In the genomic region with DNA sequence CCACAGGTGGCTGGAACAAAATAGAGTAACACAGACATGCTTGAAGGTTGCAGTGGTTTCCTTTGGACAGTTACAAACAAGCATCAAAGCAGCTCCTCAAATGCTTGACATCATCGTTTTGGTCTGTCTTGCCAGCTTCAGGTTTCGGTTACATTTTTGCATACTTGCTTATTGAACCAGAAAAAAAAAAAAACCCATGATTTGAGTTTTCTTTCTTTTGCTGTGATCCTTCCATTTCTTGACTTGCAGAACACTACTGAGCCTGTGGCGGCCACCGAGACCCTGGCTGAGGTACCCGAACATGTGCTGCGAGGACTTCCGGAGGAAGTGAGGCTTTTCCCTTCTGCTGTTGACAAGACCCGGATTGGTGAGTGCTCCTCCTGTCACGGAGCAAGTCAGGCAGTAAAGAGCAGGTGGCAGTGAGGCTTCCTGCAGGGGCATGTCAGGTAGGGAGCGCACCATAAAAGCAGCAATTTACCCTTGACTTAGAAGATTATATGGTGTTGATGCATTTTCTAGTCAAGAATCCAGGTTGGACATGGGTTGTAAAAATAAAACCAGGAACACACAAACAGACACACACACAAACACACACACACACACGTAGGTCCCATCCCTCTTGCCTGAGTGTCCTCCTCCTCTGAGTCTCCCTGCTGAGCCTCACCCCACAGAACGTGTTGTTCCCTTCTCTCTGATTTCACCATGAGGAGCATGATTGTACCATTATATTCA, we compare ENCODE assay signal across 8 cellular contexts. TPM values are rescaled to one million over a fixed set of nuclear protein-coding genes. Genes with fewer than 3 reads are reported as not detected.
DNase-seq lines count a peak whose midpoint lies in the region; ATAC-seq and TF ChIP-seq lines count a peak whose summit lies in the region.

No MANE protein-coding gene starts in this region.

- no peaks in the 10 kb centered on the region for H3K9me3 ChIP-seq in OCI-LY1 (ENCODE audit: low read length)
- H3K9me3 ChIP-seq in mucosa of descending colon = no peaks in the 10 kb centered on the region

- H3K4me3 ChIP-seq in OCI-LY1 (ENCODE audit: low read depth, low read length, poor library complexity, severe bottlenecking) (peak overlapping the region; percentile 67), mucosa of descending colon (no peak overlapping the region)

- peak; percentile 54 for TF ChIP-seq POLR2A in GM18526 (IDR thresholded peaks at IDR 0.05; ENCODE audit: extremely low read depth, insufficient read length)

- no peaks in the 10 kb centered on the region for H3K27me3 ChIP-seq in OCI-LY1 (ENCODE audit: insufficient read depth, low read length)

- H3K79me2 ChIP-seq in OCI-LY1 (ENCODE audit: insufficient read depth, low read length) = peaks cover 69% of the 10 kb centered on the region

- TF ChIP-seq CTCF in OCI-LY1 (IDR thresholded peaks at IDR 0.05; ENCODE audit: low read length) (no peak), mucosa of descending colon (IDR thresholded peaks at IDR 0.05) (no peak)

- H3K27ac ChIP-seq in OCI-LY1 (ENCODE audit: low read depth, low read length, poor library complexity, severe bottlenecking) = peak overlapping the region; percentile 99

- H3K4me1 ChIP-seq in OCI-LY1 (ENCODE audit: insufficient read depth, low read length, severe bottlenecking) = peaks cover 98% of the 10 kb centered on the region
- peaks cover 7% of the 10 kb centered on the region for H3K4me1 ChIP-seq in mucosa of descending colon (ENCODE audit: low read depth)

- H3K9ac ChIP-seq in OCI-LY1 (ENCODE audit: low read length) = peak overlapping the region; percentile 90

- no peaks in the 10 kb centered on the region for H4K20me1 ChIP-seq in OCI-LY1 (ENCODE audit: insufficient read depth, low read length)

- intact Hi-C loops in mucosa of descending colon (cut with DNase I, micrococcal nuclease) = no loop called here

- H3K4me2 ChIP-seq in OCI-LY1 (ENCODE audit: low read length) = peak overlapping the region; percentile 84

- H2AFZ ChIP-seq in OCI-LY1 (ENCODE audit: low read length) = no peak overlapping the region

- H3K9me2 ChIP-seq in OCI-LY1 (ENCODE audit: low read depth, low read length) = no peaks in the 10 kb centered on the region

- peak; percentile 82 for DNase-seq in activated naive CD4-positive, alpha-beta T cell treated with Interleukin-2 at 50 U/mL for 16 hours
- peak; percentile 66 to 87 (median 75) for DNase-seq in mucosa of descending colon
- DNase-seq in stimulated activated naive CD8-positive, alpha-beta T cell treated with anti-CD3 and anti-CD28 coated beads, Interleukin-15, Interleukin-2, amounts not matched to agents 100 U/mL and 50 U/mL, for 24 hours = peak; percentile 80
- DNase-seq in islet precursor cell = no peak
- DNase-seq in NCI-H226 = no peak

- ATAC-seq in HG02870 (IDR thresholded peaks at IDR 0.05; ENCODE audit: unreplicated experiment) (peak; percentile 87), mucosa of descending colon (peak; percentile 96)
- ATAC-seq in stimulated activated naive CD8-positive, alpha-beta T cell treated with anti-CD3 and anti-CD28 coated beads, Interleukin-15, Interleukin-2, amounts not matched to agents 100 U/mL and 50 U/mL, for 24 hours = peak; percentile 96

- H3K36me3 ChIP-seq in OCI-LY1 (ENCODE audit: insufficient read depth, low read length) = peaks cover 28% of the 10 kb centered on the region; the same call in 1 of the 2 replicates
- H3K36me3 ChIP-seq in mucosa of descending colon (ENCODE audit: low read depth) = no peaks in the 10 kb centered on the region

- H3F3A ChIP-seq in OCI-LY1 (ENCODE audit: insufficient read depth, low read length) = peaks cover 14% of the 10 kb centered on the region; the same call in 1 of the 2 replicates

RNA-seq across cellular contexts. Expression of a gene that starts 30.9 kb away (rescaled TPM):
- total RNA-seq in mucosa of descending colon = 10 to 100 TPM; 34.7 to 56.1 (median 39.8) TPM

Comparison
In these comparisons a context has a peak if more than half of its experiments do, and no peak if none do; other contexts are left out.
1. DNase-seq: peak in activated naive CD4-positive, alpha-beta T cell treated with Interleukin-2 at 50 U/mL for 16 hours (single experiment), mucosa of descending colon (3 of 3) and stimulated activated naive CD8-positive, alpha-beta T cell treated with anti-CD3 and anti-CD28 coated beads, Interleukin-15, Interleukin-2, amounts not matched to agents 100 U/mL and 50 U/mL, for 24 hours (single experiment); none in islet precursor cell (single experiment) and NCI-H226 (single experiment).
2. Peak in every context shown above with its lines, with median percentiles within 50 percentile points of each other: ATAC-seq.